In the genomic region with DNA sequence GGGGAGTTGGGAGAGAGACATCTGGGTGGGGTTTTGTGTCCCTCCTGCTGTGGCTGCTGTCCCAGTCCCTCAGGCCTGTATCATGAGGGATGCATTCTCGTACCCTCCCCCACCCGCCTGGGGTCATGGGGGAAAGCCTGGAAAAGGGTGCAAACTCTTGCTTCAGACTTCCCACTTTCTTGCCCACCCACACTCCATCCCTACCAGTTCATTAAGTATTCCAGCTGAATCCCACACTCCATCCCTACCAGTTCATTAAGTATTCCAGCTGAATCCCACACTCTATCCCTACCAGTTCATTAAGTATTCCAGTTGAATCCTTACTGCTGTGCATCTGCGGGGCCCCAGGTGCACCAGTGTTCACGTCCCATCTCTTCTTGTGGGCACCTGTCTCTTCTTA, we compare ENCODE assay signal across 15 cellular contexts.
A peak's percentile ranks its signal among the peaks of the same experiment; 100 is the strongest.
DNase-seq lines count a peak whose midpoint lies in the region; ATAC-seq and TF ChIP-seq lines count a peak whose summit lies in the region.
"Had no signal": no experiment of that assay in that cellular context is flagged by ENCODE, and none has a peak within 500 bp of the region (broad histone marks: within the 10 kb centered on the region; RNA-seq: fewer than 3 reads in every experiment).

No MANE protein-coding gene starts in this region.

- H3K9ac ChIP-seq in endodermal cell (ENCODE audit: extremely low read depth, low read length, poor library complexity, severe bottlenecking) (no peak overlapping the region), neuronal stem cell (ENCODE audit: low read depth, low read length, poor library complexity) (no peak overlapping the region)
- H3K9ac ChIP-seq: BLaER1 had no signal

- no peak for ATAC-seq in Panc1
- ATAC-seq: CD8-positive, alpha-beta T cell had no signal

- no peak overlapping the region for H2BK5ac ChIP-seq in neuronal stem cell (ENCODE audit: low read length)

- no peak overlapping the region for H3K23ac ChIP-seq in neuronal stem cell (ENCODE audit: low read depth, low read length, poor library complexity)

- 86 to 90% methylated on average over 2 to 4 of the region's 4 CpGs for WGBS in endodermal cell (ENCODE audit: insufficient coverage in 1 of 2, insufficient read length in 1 of 2), 2 experiments
- WGBS in neuronal stem cell (ENCODE audit: extremely low coverage in 2 of 2, insufficient read length in 2 of 2, insufficient replicate concordance in 1 of 2), 2 donors = no CpG with 5 or more reads among the region's 4 CpGs

- H3K4me1 ChIP-seq in Panc1 (ENCODE audit: control insufficient read depth, insufficient read depth, low read length) = peaks cover 3% of the 10 kb centered on the region
- H3K4me1 ChIP-seq in endodermal cell (ENCODE audit: control insufficient read depth, insufficient read depth, low read length) = peaks cover 7% of the 10 kb centered on the region
- peaks cover 11 to 14% of the 10 kb centered on the region in 2 donors for H3K4me1 ChIP-seq in neuronal stem cell (ENCODE audit: control insufficient read depth in 2 of 2, insufficient read depth in 1 of 2, low read depth in 1 of 2, low read length in 2 of 2)
- H3K4me1 ChIP-seq: HAP-1 had no signal

- TF ChIP-seq CTCF in Panc1 (IDR thresholded peaks at IDR 0.05) (no peak), endodermal cell (conservative IDR thresholded peaks at IDR 0.05) (no peak)

- CTCF ChIA-PET in Panc1 (lab: Charles Lee) = no interaction called here

- no peak overlapping the region for H2BK120ac ChIP-seq in neuronal stem cell (ENCODE audit: low read depth, low read length)

- H2BK12ac ChIP-seq in neuronal stem cell (ENCODE audit: low read length) = no peak overlapping the region

- H3K36me3 ChIP-seq in Panc1 (ENCODE audit: control insufficient read depth, insufficient read depth, low read length) (no peaks in the 10 kb centered on the region), endodermal cell (ENCODE audit: control insufficient read depth, insufficient read depth, low read length) (no peaks in the 10 kb centered on the region), neuronal stem cell (replicated peaks in 1 of 2; ENCODE audit: control insufficient read depth in 2 of 2, insufficient read depth in 2 of 2, low read length in 2 of 2) (no peaks in the 10 kb centered on the region)
- H3K36me3 ChIP-seq: BLaER1, HAP-1 had no signal

- no peak overlapping the region for H3K27ac Mint-ChIP-seq in endodermal cell
- H3K27ac Mint-ChIP-seq: B cell; CD8-positive, alpha-beta T cell had no signal

- H3K4ac ChIP-seq in neuronal stem cell (ENCODE audit: low read length) = no peak overlapping the region

- no peak overlapping the region for H3K4me2 ChIP-seq in neuronal stem cell (ENCODE audit: insufficient read depth, low read length, poor library complexity, severe bottlenecking)
- H3K4me2 ChIP-seq: BLaER1 had no signal

- H3K14ac ChIP-seq in neuronal stem cell (ENCODE audit: low read length) = no peak overlapping the region

- H3K27me3 ChIP-seq in Panc1 (ENCODE audit: control insufficient read depth, insufficient read depth, low read length) (no peaks in the 10 kb centered on the region), endodermal cell (ENCODE audit: control insufficient read depth, insufficient read depth, low read length, poor library complexity, severe bottlenecking) (no peaks in the 10 kb centered on the region), neuronal stem cell (ENCODE audit: control insufficient read depth in 3 of 3, insufficient read depth in 3 of 3, low read depth in 1 of 3, low read length in 3 of 3) (no peaks in the 10 kb centered on the region)
- H3K27me3 ChIP-seq: BLaER1 had no signal

- in situ Hi-C loops in Panc1 (cut with HindIII; ENCODE audit: low pct_unique_long_range_greater_than_20kb, low sequenced_read_pairs) = no loop called here

- no peak overlapping the region for H4K91ac ChIP-seq in neuronal stem cell (ENCODE audit: low read depth, low read length, poor library complexity)

- no peaks in the 10 kb centered on the region for H3K36me3 Mint-ChIP-seq in endodermal cell (ENCODE audit: low read depth)
- H3K36me3 Mint-ChIP-seq: CD4-positive, CD25-positive, alpha-beta regulatory T cell; CD8-positive, alpha-beta T cell had no signal

- no peaks in the 10 kb centered on the region for H3K9me3 Mint-ChIP-seq in endodermal cell
- H3K9me3 Mint-ChIP-seq: CD4-positive, CD25-positive, alpha-beta regulatory T cell; CD8-positive, alpha-beta T cell had no signal

- POLR2A ChIA-PET in Panc1 (lab: Charles Lee) = no interaction called here

- H3K4me1 Mint-ChIP-seq in endodermal cell = peaks cover 33% of the 10 kb centered on the region
- H3K4me1 Mint-ChIP-seq: B cell; CD4-positive, CD25-positive, alpha-beta regulatory T cell had no signal

- H3K4me3 ChIP-seq in Panc1 (ENCODE audit: low read depth in 2 of 2, low read length in 2 of 2) (no peak overlapping the region), endodermal cell (ENCODE audit: low read length) (no peak overlapping the region), neuronal stem cell (ENCODE audit: low read length in 2 of 2) (no peak overlapping the region)
- H3K4me3 ChIP-seq: BLaER1, HAP-1 had no signal

- H2AFZ ChIP-seq in neuronal stem cell (ENCODE audit: low read length) = no peak overlapping the region

- H3K79me1 ChIP-seq in neuronal stem cell (ENCODE audit: low read depth, low read length) = no peaks in the 10 kb centered on the region

- H2BK15ac ChIP-seq in neuronal stem cell (ENCODE audit: low read length) = no peak overlapping the region

- no peak overlapping the region for H3K4me3 Mint-ChIP-seq in endodermal cell
- H3K4me3 Mint-ChIP-seq: B cell; CD4-positive, CD25-positive, alpha-beta regulatory T cell; CD8-positive, alpha-beta T cell had no signal

- peak overlapping the region; percentile 31 for H3K18ac ChIP-seq in neuronal stem cell (ENCODE audit: low read length)

- no TSS peak for BruUV-seq in Panc1 (replicated peaks; lab: Mats Ljungman, UMichigan)

- peaks cover 3% of the 10 kb centered on the region for H3K27me3 Mint-ChIP-seq in endodermal cell (ENCODE audit: insufficient read depth)

- no peak overlapping the region for H2AK5ac ChIP-seq in neuronal stem cell (ENCODE audit: low read depth, low read length)

- intact Hi-C loops in Panc1 (cut with micrococcal nuclease; ENCODE audit: unreplicated experiment) = no loop called here

- no peak overlapping the region for H4K8ac ChIP-seq in neuronal stem cell (ENCODE audit: low read depth, low read length)

- peak overlapping the region; percentile 44; the same call in 1 of the 2 replicates for H3K27ac ChIP-seq in Panc1 (ENCODE audit: low read length)
- H3K27ac ChIP-seq in endodermal cell (ENCODE audit: low read depth, low read length) = no peak overlapping the region
- H3K27ac ChIP-seq in neuronal stem cell (replicated peaks; ENCODE audit: low read length) = no peak overlapping the region
- H3K27ac ChIP-seq: BLaER1, C4-2B had no signal

- DNase-seq in Panc1 (ENCODE audit: low read depth, low spot score) = no peak
- DNase-seq in endodermal cell = peak; percentile 43
- no peak for DNase-seq in neuronal stem cell (ENCODE audit: low spot score)
- DNase-seq in D341Med (ENCODE audit: low spot score) = no peak
- no peak for DNase-seq in middle frontal gyrus (ENCODE audit: extremely low spot score, low spot score)
- DNase-seq in NCI-H146 (lab: John Stamatoyannopoulos, UW) = no peak
- DNase-seq: CD4-positive, CD25-positive, alpha-beta regulatory T cell; CD8-positive, alpha-beta T cell; DMS79 treated with DMSO at 0.1 percent for 48 hours; GF-D8; GOT3 had no signal

- H3K9me3 ChIP-seq in Panc1 (ENCODE audit: control insufficient read depth, insufficient read depth, low read depth, low read length) = no peaks in the 10 kb centered on the region
- H3K9me3 ChIP-seq in endodermal cell (ENCODE audit: control insufficient read depth, low read length) = no peaks in the 10 kb centered on the region
- H3K9me3 ChIP-seq in neuronal stem cell (replicated peaks in 1 of 2; ENCODE audit: control insufficient read depth in 2 of 2, insufficient read depth in 1 of 2, low read depth in 1 of 2, low read length in 2 of 2) = no peaks in the 10 kb centered on the region
- H3K9me3 ChIP-seq: BLaER1, HAP-1 had no signal
